Comparison of ENCODE assay signal across 13 cellular contexts in the genomic region with DNA sequence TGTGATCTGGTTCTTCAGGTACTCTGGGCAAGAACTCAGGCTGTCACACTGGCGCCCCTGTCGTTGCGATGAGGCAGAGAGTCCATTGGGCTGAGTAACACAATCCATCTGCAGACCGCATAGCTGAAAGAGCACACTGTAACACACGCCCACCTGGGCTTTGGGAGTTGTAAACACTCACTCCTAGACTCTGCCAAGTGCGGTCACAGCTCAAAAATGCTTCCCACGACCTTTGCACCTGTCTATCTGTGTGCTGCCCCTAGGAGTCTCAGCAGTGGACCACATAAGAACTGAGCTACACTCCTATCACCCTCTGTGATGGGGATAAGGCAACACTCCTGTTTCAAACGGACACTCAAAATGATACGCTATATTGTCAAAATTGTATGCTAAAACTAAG.
"Had no signal": no experiment of that assay in that cellular context is flagged by ENCODE, and none has a peak within 500 bp of the region (broad histone marks: within the 10 kb centered on the region; RNA-seq: fewer than 3 reads in every experiment).

No MANE protein-coding gene starts in this region.

- H3K36me3 ChIP-seq: cardiac muscle cell, gastroesophageal sphincter, right lobe of liver, tibial nerve had no signal

- H3K4me1 ChIP-seq: gastroesophageal sphincter, right lobe of liver, tibial nerve had no signal

- DNase-seq: activated CD4-positive, alpha-beta T cell treated with anti-CD3 and anti-CD28 coated beads for 48 hours; activated naive CD4-positive, alpha-beta T cell; activated naive CD8-positive, alpha-beta T cell treated with anti-CD3 and anti-CD28 coated beads, Interleukin-2, amount 50 U/mL, for 24 hours; effector CD8-positive, alpha-beta T cell; naive thymus-derived CD8-positive, alpha-beta T cell; right lobe of liver had no signal

- H3K4me3 Mint-ChIP-seq: activated naive CD8-positive, alpha-beta T cell treated with anti-CD3 and anti-CD28 coated beads, Interleukin-2, amount 50 U/mL, for 24 hours; activated T-helper 1 cell treated with anti-CD3 and anti-CD28 coated beads, Interleukin-12 subunit alpha, Interleukin-12 subunit beta, Interleukin-2, Interleukin-4 antibody, amounts not matched to agents 30 ng/mL and 10 ng/mL and 1 ng/mL, durations not matched to agents 14 hours and 24 hours and 36 hours; naive thymus-derived CD8-positive, alpha-beta T cell; stimulated activated memory B cell treated with anti-CD40 and anti-IgM and Interleukin-4, amounts not matched to agents 10 μg/mL and 1 μg/mL and 100 μg/mL, for 72 hours had no signal

- H3K9me3 ChIP-seq: gastroesophageal sphincter, right lobe of liver, tibial nerve had no signal

- H3K4me3 ChIP-seq: cardiac muscle cell, coronary artery, gastroesophageal sphincter, right lobe of liver, tibial nerve had no signal

- H3K27ac ChIP-seq: cardiac muscle cell, coronary artery, gastroesophageal sphincter, right lobe of liver, tibial nerve had no signal

- H3K27me3 ChIP-seq: cardiac muscle cell, gastroesophageal sphincter, right lobe of liver, tibial nerve had no signal

- H3K9me3 Mint-ChIP-seq: stimulated activated memory B cell treated with anti-CD40 and anti-IgM and Interleukin-4, amounts not matched to agents 10 μg/mL and 1 μg/mL and 100 μg/mL, for 72 hours had no signal

- H3K27me3 Mint-ChIP-seq: activated naive CD8-positive, alpha-beta T cell treated with anti-CD3 and anti-CD28 coated beads, Interleukin-2, amount 50 U/mL, for 24 hours; naive thymus-derived CD8-positive, alpha-beta T cell; progenitor cell of endocrine pancreas; stimulated activated memory B cell treated with anti-CD40 and anti-IgM and Interleukin-4, amounts not matched to agents 10 μg/mL and 1 μg/mL and 100 μg/mL, for 72 hours had no signal

- H3K36me3 Mint-ChIP-seq: naive thymus-derived CD8-positive, alpha-beta T cell; stimulated activated memory B cell treated with anti-CD40 and anti-IgM and Interleukin-4, amounts not matched to agents 10 μg/mL and 1 μg/mL and 100 μg/mL, for 72 hours had no signal

- H3K4me1 Mint-ChIP-seq: activated naive CD8-positive, alpha-beta T cell treated with anti-CD3 and anti-CD28 coated beads, Interleukin-2, amount 50 U/mL, for 24 hours; stimulated activated memory B cell treated with anti-CD40 and anti-IgM and Interleukin-4, amounts not matched to agents 10 μg/mL and 1 μg/mL and 100 μg/mL, for 72 hours had no signal

- H3K27ac Mint-ChIP-seq: activated naive CD8-positive, alpha-beta T cell treated with anti-CD3 and anti-CD28 coated beads, Interleukin-2, amount 50 U/mL, for 24 hours; activated T-helper 1 cell treated with anti-CD3 and anti-CD28 coated beads, Interleukin-12 subunit alpha, Interleukin-12 subunit beta, Interleukin-2, Interleukin-4 antibody, amounts not matched to agents 30 ng/mL and 10 ng/mL and 1 ng/mL, durations not matched to agents 14 hours and 24 hours and 36 hours; progenitor cell of endocrine pancreas; stimulated activated memory B cell treated with anti-CD40 and anti-IgM and Interleukin-4, amounts not matched to agents 10 μg/mL and 1 μg/mL and 100 μg/mL, for 72 hours had no signal
